In genomic region chr19:9205506-9206113, GRCh38 we compare ENCODE assay signal across 8 cellular contexts. TPM values are rescaled to one million over a fixed set of nuclear protein-coding genes. Genes with fewer than 3 reads are reported as not detected.
DNase-seq lines count a peak whose midpoint lies in the region; ATAC-seq and TF ChIP-seq lines count a peak whose summit lies in the region.

No MANE protein-coding gene starts in this region.

- H3K4me1 Mint-ChIP-seq in activated naive CD4-positive, alpha-beta T cell treated with anti-CD3 and anti-CD28 coated beads, Interleukin-2, amount 50 U/mL, for 24 hours = peaks cover 8% of the 10 kb centered on the region
- no peaks in the 10 kb centered on the region for H3K4me1 Mint-ChIP-seq in type B pancreatic cell (ENCODE audit: unreplicated experiment)

- H3K36me3 Mint-ChIP-seq in activated naive CD4-positive, alpha-beta T cell treated with anti-CD3 and anti-CD28 coated beads, Interleukin-2, amount 50 U/mL, for 24 hours = peaks cover 2% of the 10 kb centered on the region
- H3K36me3 Mint-ChIP-seq in type B pancreatic cell = no peaks in the 10 kb centered on the region

- DNase-seq in DMS53 (lab: John Stamatoyannopoulos, UW) = peak; percentile 73
- peak; percentile 38 to 46 for DNase-seq in Kasumi-1 (lab: John Stamatoyannopoulos, UW)
- peak; percentile 21 to 90 (median 75) for DNase-seq in head of caudate nucleus
- DNase-seq in posterior vena cava (ENCODE audit: low spot score) = peak; percentile 86
- DNase-seq in type B pancreatic cell (ENCODE audit: extremely low spot score, unreplicated experiment) = peak; percentile 78

- peak; percentile 91 for ATAC-seq in SK-N-SH treated with all-trans-retinoic acid at 6 μM for 48 hours
- no peak for ATAC-seq in GM18517 (IDR thresholded peaks at IDR 0.05; ENCODE audit: unreplicated experiment)

- intact Hi-C loops in head of caudate nucleus (cut with DNase I) (loop anchor here (10.0 kb wide), 1 partner anchor 589 kb away; no protein-coding TSS in a partner anchor), posterior vena cava (cut with DNase I) (loop anchor here in 1 of 2 donors (10.0 kb wide), 1 partner anchor 589 kb away; no protein-coding TSS in a partner anchor)

- TF ChIP-seq CTCF in type B pancreatic cell (conservative IDR thresholded peaks at IDR 0.05) = peak; percentile 94

- H3K9me3 Mint-ChIP-seq in activated naive CD4-positive, alpha-beta T cell treated with anti-CD3 and anti-CD28 coated beads, Interleukin-2, amount 50 U/mL, for 24 hours = no peaks in the 10 kb centered on the region
- H3K9me3 Mint-ChIP-seq in type B pancreatic cell = no peaks in the 10 kb centered on the region

- no peak overlapping the region for H3K27ac Mint-ChIP-seq in activated naive CD4-positive, alpha-beta T cell treated with anti-CD3 and anti-CD28 coated beads, Interleukin-2, amount 50 U/mL, for 24 hours
- H3K27ac Mint-ChIP-seq in type B pancreatic cell = no peak overlapping the region

- H3K27me3 Mint-ChIP-seq in activated naive CD4-positive, alpha-beta T cell treated with anti-CD3 and anti-CD28 coated beads, Interleukin-2, amount 50 U/mL, for 24 hours = peaks cover 4% of the 10 kb centered on the region
- H3K27me3 Mint-ChIP-seq in type B pancreatic cell = no peaks in the 10 kb centered on the region

- H3K4me3 Mint-ChIP-seq in activated naive CD4-positive, alpha-beta T cell treated with anti-CD3 and anti-CD28 coated beads, Interleukin-2, amount 50 U/mL, for 24 hours = peak overlapping the region; percentile 66
- no peak overlapping the region for H3K4me3 Mint-ChIP-seq in type B pancreatic cell

TF ChIP-seq in SK-N-SH treated with all-trans-retinoic acid at 6 μM for 48 hours, 23 proteins besides CTCF, POLR2A, EP300 and RAD21:
- no peak for TF ChIP-seq CREB5 (CRISPR knock-in tag; IDR thresholded peaks at IDR 0.05; ENCODE audit: low read depth)
- TF ChIP-seq SNAI2 (CRISPR knock-in tag; IDR thresholded peaks at IDR 0.05) = no peak
- TF ChIP-seq TSHZ2 (CRISPR knock-in tag; IDR thresholded peaks at IDR 0.05) = no peak
- no peak for TF ChIP-seq CSDC2 (CRISPR knock-in tag; IDR thresholded peaks at IDR 0.05)
- no peak for TF ChIP-seq TCF4 (CRISPR knock-in tag; IDR thresholded peaks at IDR 0.05; ENCODE audit: borderline replicate concordance)
- TF ChIP-seq ZFP30 (CRISPR knock-in tag; IDR thresholded peaks at IDR 0.05) = no peak
- no peak for TF ChIP-seq ARNTL (CRISPR knock-in tag; IDR thresholded peaks at IDR 0.05; ENCODE audit: borderline replicate concordance, low read depth)
- TF ChIP-seq OSR1 (CRISPR knock-in tag; IDR thresholded peaks at IDR 0.05) = no peak
- no peak for TF ChIP-seq BACH2 (CRISPR knock-in tag; IDR thresholded peaks at IDR 0.05; ENCODE audit: borderline replicate concordance)
- TF ChIP-seq ZNF8 (CRISPR knock-in tag; IDR thresholded peaks at IDR 0.05) = no peak
- TF ChIP-seq ESRRG (CRISPR knock-in tag; IDR thresholded peaks at IDR 0.05) = no peak
- TF ChIP-seq, protein P1, sequence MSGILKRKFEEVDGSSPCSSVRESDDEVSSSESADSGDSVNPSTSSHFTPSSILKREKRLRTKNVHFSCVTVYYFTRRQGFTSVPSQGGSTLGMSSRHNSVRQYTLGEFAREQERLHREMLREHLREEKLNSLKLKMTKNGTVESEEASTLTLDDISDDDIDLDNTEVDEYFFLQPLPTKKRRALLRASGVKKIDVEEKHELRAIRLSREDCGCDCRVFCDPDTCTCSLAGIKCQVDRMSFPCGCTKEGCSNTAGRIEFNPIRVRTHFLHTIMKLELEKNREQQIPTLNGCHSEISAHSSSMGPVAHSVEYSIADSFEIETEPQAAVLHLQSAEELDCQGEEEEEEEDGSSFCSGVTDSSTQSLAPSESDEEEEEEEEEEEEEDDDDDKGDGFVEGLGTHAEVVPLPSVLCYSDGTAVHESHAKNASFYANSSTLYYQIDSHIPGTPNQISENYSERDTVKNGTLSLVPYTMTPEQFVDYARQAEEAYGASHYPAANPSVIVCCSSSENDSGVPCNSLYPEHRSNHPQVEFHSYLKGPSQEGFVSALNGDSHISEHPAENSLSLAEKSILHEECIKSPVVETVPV (CRISPR knock-in tag; IDR thresholded peaks at IDR 0.05) = no peak
- no peak for TF ChIP-seq GLIS3 (CRISPR knock-in tag; IDR thresholded peaks at IDR 0.05)
- TF ChIP-seq, protein P2, sequence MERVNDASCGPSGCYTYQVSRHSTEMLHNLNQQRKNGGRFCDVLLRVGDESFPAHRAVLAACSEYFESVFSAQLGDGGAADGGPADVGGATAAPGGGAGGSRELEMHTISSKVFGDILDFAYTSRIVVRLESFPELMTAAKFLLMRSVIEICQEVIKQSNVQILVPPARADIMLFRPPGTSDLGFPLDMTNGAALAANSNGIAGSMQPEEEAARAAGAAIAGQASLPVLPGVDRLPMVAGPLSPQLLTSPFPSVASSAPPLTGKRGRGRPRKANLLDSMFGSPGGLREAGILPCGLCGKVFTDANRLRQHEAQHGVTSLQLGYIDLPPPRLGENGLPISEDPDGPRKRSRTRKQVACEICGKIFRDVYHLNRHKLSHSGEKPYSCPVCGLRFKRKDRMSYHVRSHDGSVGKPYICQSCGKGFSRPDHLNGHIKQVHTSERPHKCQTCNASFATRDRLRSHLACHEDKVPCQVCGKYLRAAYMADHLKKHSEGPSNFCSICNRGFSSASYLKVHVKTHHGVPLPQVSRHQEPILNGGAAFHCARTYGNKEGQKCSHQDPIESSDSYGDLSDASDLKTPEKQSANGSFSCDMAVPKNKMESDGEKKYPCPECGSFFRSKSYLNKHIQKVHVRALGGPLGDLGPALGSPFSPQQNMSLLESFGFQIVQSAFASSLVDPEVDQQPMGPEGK (CRISPR knock-in tag; IDR thresholded peaks at IDR 0.05; ENCODE audit: borderline replicate concordance) = no peak

RNA-seq across cellular contexts. Expression of gene OR7D4, which starts 13.8 kb away (rescaled TPM):
- total RNA-seq in posterior vena cava = not detected
- not detected in 2 replicates for total RNA-seq in type B pancreatic cell (ENCODE audit: low replicate concordance)

RNA-seq across cellular contexts. Expression of gene OR7D2, which starts 26.8 kb away (rescaled TPM):
- not detected for total RNA-seq in posterior vena cava
- total RNA-seq in type B pancreatic cell (ENCODE audit: low replicate concordance) = 0.57 and 1.3 TPM in 2 replicates

RNA-seq across cellular contexts. Expression of gene OR7E24, which starts 45.1 kb away (rescaled TPM):
- total RNA-seq in posterior vena cava = not detected
- total RNA-seq in type B pancreatic cell (ENCODE audit: low replicate concordance) = not detected in 2 replicates
